1 cellular context compared by ENCODE assay signal in the genomic region with DNA sequence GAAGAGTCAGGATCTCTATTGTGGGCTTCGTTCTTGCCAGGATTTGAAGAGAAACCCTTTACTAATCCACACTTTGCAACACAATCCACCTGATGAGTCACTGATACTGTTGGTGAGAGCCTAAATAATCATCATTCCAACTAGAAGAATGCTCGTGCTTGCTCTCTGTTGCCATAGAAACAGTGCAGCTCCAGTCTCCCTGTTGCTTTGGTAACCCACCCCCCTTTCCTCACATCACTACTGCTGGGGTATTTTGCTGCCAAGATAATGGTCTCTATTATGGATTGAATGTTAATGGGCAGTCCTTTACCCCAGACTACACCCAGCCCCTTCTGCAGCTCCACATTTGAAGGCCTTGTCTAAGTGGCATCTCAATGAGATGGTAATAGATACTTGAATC.
TF ChIP-seq lines count a peak whose summit lies in the region.

No MANE protein-coding gene starts in this region.

TF ChIP-seq in neural cell, 6 proteins besides CTCF, POLR2A, EP300 and RAD21 (continued from another document):
- peak; percentile 86 for TF ChIP-seq MXI1 (conservative IDR thresholded peaks at IDR 0.05; ENCODE audit: poor library complexity, severe bottlenecking)
